13 cellular contexts compared by ENCODE assay signal in genomic region chr18:62288669-62289016, GRCh38. TPM values are rescaled to one million over a fixed set of nuclear protein-coding genes. Genes with fewer than 3 reads are reported as not detected.
DNase-seq lines count a peak whose midpoint lies in the region; ATAC-seq and TF ChIP-seq lines count a peak whose summit lies in the region.
"Had no signal": no experiment of that assay in that cellular context is flagged by ENCODE, and none has a peak within 500 bp of the region (broad histone marks: within the 10 kb centered on the region; RNA-seq: fewer than 3 reads in every experiment).

No MANE protein-coding gene starts in this region.

- H3K4me3 Mint-ChIP-seq in CD8-positive, alpha-beta T cell, result no peak overlapping the region
- H3K4me3 Mint-ChIP-seq in type B pancreatic cell, result no peak overlapping the region
- H3K4me3 Mint-ChIP-seq: activated CD4-positive, alpha-beta T cell treated with anti-CD3 and anti-CD28 coated beads for 36 hours; activated naive CD8-positive, alpha-beta T cell treated with anti-CD3 and anti-CD28 coated beads for 36 hours; naive thymus-derived CD8-positive, alpha-beta T cell had no signal

- H3K4me3 ChIP-seq in CD8-positive, alpha-beta T cell (ENCODE audit: low read depth, low read length), result no peak overlapping the region

- H3K36me3 Mint-ChIP-seq in CD8-positive, alpha-beta T cell, result peaks cover 56% of the 10 kb centered on the region
- peaks cover 21% of the 10 kb centered on the region for H3K36me3 Mint-ChIP-seq in type B pancreatic cell

- no peak overlapping the region for H3K27ac Mint-ChIP-seq in CD8-positive, alpha-beta T cell
- no peak overlapping the region for H3K27ac Mint-ChIP-seq in type B pancreatic cell
- H3K27ac Mint-ChIP-seq: activated CD4-positive, alpha-beta T cell treated with anti-CD3 and anti-CD28 coated beads for 36 hours; activated naive CD8-positive, alpha-beta T cell treated with anti-CD3 and anti-CD28 coated beads for 36 hours had no signal

- DNase-seq in OCI-M1 (lab: John Stamatoyannopoulos, UW) (peak; percentile 77), GM19238 (ENCODE audit: insufficient read length, low spot score) (no peak), type B pancreatic cell (ENCODE audit: extremely low spot score, unreplicated experiment) (no peak), NCI-H82 (lab: John Stamatoyannopoulos, UW) (no peak)
- no peak for DNase-seq in CD8-positive, alpha-beta T cell
- DNase-seq: activated CD4-positive, alpha-beta T cell treated with anti-CD3 and anti-CD28 coated beads for 36 hours; activated naive CD8-positive, alpha-beta T cell treated with anti-CD3 and anti-CD28 coated beads for 36 hours; effector CD8-positive, alpha-beta T cell; EL; naive thymus-derived CD8-positive, alpha-beta T cell had no signal

- H3K4me1 ChIP-seq in CD8-positive, alpha-beta T cell (ENCODE audit: insufficient read depth, low read length), result no peaks in the 10 kb centered on the region

- no peaks in the 10 kb centered on the region for H3K9me3 Mint-ChIP-seq in CD8-positive, alpha-beta T cell
- no peaks in the 10 kb centered on the region for H3K9me3 Mint-ChIP-seq in type B pancreatic cell
- H3K9me3 Mint-ChIP-seq: activated naive CD8-positive, alpha-beta T cell treated with anti-CD3 and anti-CD28 coated beads for 36 hours; naive thymus-derived CD8-positive, alpha-beta T cell had no signal

- CTCF ChIA-PET in CD8-positive, alpha-beta T cell (lab: Charles Lee), result no interaction called here

- H3K4me1 Mint-ChIP-seq in CD8-positive, alpha-beta T cell (ENCODE audit: low read depth), result no peaks in the 10 kb centered on the region
- H3K4me1 Mint-ChIP-seq in type B pancreatic cell (ENCODE audit: unreplicated experiment), result no peaks in the 10 kb centered on the region

- intact Hi-C loops in CD8-positive, alpha-beta T cell (cut with DNase I, micrococcal nuclease), result no loop called here

- no peak for TF ChIP-seq CTCF in CD8-positive, alpha-beta T cell (IDR thresholded peaks at IDR 0.05)
- TF ChIP-seq CTCF in type B pancreatic cell (conservative IDR thresholded peaks at IDR 0.05), result no peak

- H3K27me3 Mint-ChIP-seq in CD8-positive, alpha-beta T cell (ENCODE audit: low read depth), result no peaks in the 10 kb centered on the region
- H3K27me3 Mint-ChIP-seq in type B pancreatic cell, result no peaks in the 10 kb centered on the region
- H3K27me3 Mint-ChIP-seq: activated CD4-positive, alpha-beta T cell treated with anti-CD3 and anti-CD28 coated beads for 36 hours; activated naive CD8-positive, alpha-beta T cell treated with anti-CD3 and anti-CD28 coated beads for 36 hours; naive thymus-derived CD8-positive, alpha-beta T cell had no signal

- H3K27me3 ChIP-seq in CD8-positive, alpha-beta T cell (ENCODE audit: insufficient read depth, low read length), result no peaks in the 10 kb centered on the region

- POLR2A ChIA-PET in CD8-positive, alpha-beta T cell (lab: Charles Lee), result no interaction called here

- no peak overlapping the region for H3K27ac ChIP-seq in CD8-positive, alpha-beta T cell (ENCODE audit: low read depth, low read length)

- H3K36me3 ChIP-seq in CD8-positive, alpha-beta T cell (ENCODE audit: insufficient read depth, low read length), result peaks cover 18% of the 10 kb centered on the region

- no peaks in the 10 kb centered on the region for H3K9me3 ChIP-seq in CD8-positive, alpha-beta T cell (ENCODE audit: low read length)

- peak; percentile 47 for ATAC-seq in GM19467 (IDR thresholded peaks at IDR 0.05; ENCODE audit: unreplicated experiment)
- ATAC-seq in HG03095 (IDR thresholded peaks at IDR 0.05; ENCODE audit: unreplicated experiment), result peak; percentile 70
- ATAC-seq in CD8-positive, alpha-beta T cell, result no peak
- ATAC-seq: HCT116; naive thymus-derived CD8-positive, alpha-beta T cell had no signal

RNA-seq across cellular contexts. Expression of gene TNFRSF11A, which starts 36.5 kb away (rescaled TPM):
- under 1 TPM; 0.03 to 0.28 TPM for total RNA-seq in CD8-positive, alpha-beta T cell
- total RNA-seq in type B pancreatic cell (ENCODE audit: low replicate concordance), result 3.5 and 8.9 TPM in 2 replicates
